Comparison of ENCODE assay signal across 1 cellular context in genomic region chr2:134934641-134935040, GRCh38.
TF ChIP-seq lines count a peak whose summit lies in the region.

No MANE protein-coding gene starts in this region.

TF ChIP-seq in HepG2, 621 proteins besides CTCF, POLR2A, EP300 and RAD21 (continued from another document):
- TF ChIP-seq DBP (CRISPR knock-in tag; IDR thresholded peaks at IDR 0.05; ENCODE audit: not compliant biosample characterization): no peak
- TF ChIP-seq ZNF549 (CRISPR knock-in tag; IDR thresholded peaks at IDR 0.05): no peak
- no peak for TF ChIP-seq ZNF556 (CRISPR knock-in tag; IDR thresholded peaks at IDR 0.05; ENCODE audit: borderline replicate concordance)
- TF ChIP-seq BATF2 (CRISPR knock-in tag; IDR thresholded peaks at IDR 0.05): no peak
- no peak for TF ChIP-seq TBL1XR1 (IDR thresholded peaks at IDR 0.05; ENCODE audit: borderline replicate concordance, low read length, partially characterized antibody)
- TF ChIP-seq MNT (IDR thresholded peaks at IDR 0.05): no peak
- TF ChIP-seq NCOA2 (CRISPR knock-in tag; IDR thresholded peaks at IDR 0.05): no peak
- TF ChIP-seq ZNF276 (CRISPR knock-in tag; IDR thresholded peaks at IDR 0.05; ENCODE audit: low read depth): no peak
- no peak for TF ChIP-seq GABPA (IDR thresholded peaks at IDR 0.05; ENCODE audit: low read depth, low read length)
- peak; percentile 33; the same call in 1 of the 2 replicates for TF ChIP-seq GABPA (CRISPR knock-in tag; IDR thresholded peaks at IDR 0.05; ENCODE audit: low read depth)
- TF ChIP-seq E2F5 (CRISPR knock-in tag; conservative IDR thresholded peaks at IDR 0.05): no peak
- TF ChIP-seq E2F1 (CRISPR knock-in tag; IDR thresholded peaks at IDR 0.05): no peak
- TF ChIP-seq WIZ (CRISPR knock-in tag; IDR thresholded peaks at IDR 0.05): no peak
- TF ChIP-seq CEBPG (CRISPR knock-in tag; IDR thresholded peaks at IDR 0.05): peak; percentile 57
- TF ChIP-seq CEBPB (IDR thresholded peaks at IDR 0.05; ENCODE audit: borderline replicate concordance, low read depth, low read length): peak; percentile 47; the same call in 1 of the 2 replicates
- TF ChIP-seq ZNF589 (CRISPR knock-in tag; conservative IDR thresholded peaks at IDR 0.05): no peak
